Comparison of ENCODE assay signal across 8 cellular contexts in the genomic region with DNA sequence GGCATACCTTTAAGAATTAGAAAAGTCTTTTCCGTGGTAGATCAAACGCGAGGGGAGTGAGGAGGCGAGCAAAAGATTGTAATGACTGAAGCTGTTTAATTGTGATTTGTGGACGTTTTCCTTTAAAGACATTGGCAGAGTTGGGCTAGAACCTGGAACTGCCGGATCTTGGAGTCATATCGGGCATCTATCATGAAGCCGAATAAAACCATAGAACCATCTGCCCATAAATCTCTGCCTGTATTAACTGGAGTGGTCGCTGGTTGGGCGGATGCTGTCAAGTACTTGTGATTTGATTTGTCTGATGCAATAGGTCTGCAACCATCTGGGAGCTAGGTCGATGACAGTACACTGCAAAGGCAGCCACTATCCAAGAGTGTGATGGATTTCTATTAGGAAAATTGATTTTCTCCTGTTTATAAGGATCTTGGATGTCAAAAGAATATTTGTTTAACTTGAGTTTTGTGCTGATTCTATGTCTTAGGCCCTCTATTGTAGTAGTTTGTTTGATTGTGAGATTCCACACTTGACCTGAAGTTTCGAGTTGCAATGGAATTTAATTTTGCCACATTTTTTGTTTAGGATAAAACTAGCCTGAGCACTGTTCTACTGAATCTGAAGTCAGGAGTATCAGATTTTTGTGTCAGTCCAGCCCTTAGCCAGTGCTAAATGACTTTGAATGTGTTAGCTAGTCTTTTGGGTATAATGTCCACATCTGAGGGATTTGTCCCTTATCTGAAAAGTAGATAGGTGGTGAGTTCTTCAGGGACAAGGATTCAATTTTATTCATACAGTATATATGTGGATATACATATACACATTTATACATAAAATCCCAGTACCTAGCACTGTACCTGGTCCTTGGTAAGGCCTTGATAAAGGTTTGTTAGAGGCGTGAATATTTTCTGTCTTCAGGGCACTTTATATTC. TPM values are rescaled to one million over a fixed set of nuclear protein-coding genes. Genes with fewer than 3 reads are reported as not detected.
DNase-seq lines count a peak whose midpoint lies in the region; ATAC-seq, FAIRE-seq and TF ChIP-seq lines count a peak whose summit lies in the region.

No MANE protein-coding gene starts in this region.

- H3K79me2 ChIP-seq in K562 (ENCODE audit: control insufficient read depth, insufficient read depth, low read length) = peaks cover 61% of the 10 kb centered on the region

- H4K20me1 ChIP-seq in K562 (replicated peaks; ENCODE audit: control insufficient read depth, insufficient read depth, low read length) = 0 out of 2 replicates have a peak, but pooled peaks cover 14% of the 10 kb centered on the region

- TF ChIP-seq EP300 in K562 (IDR thresholded peaks at IDR 0.05; ENCODE audit: low read length) = peak; percentile 98

- TF ChIP-seq RAD21 in K562 (CRISPR knock-in tag; conservative IDR thresholded peaks at IDR 0.05 in 1 of 2, IDR thresholded peaks at IDR 0.05 in 1 of 2) = peak; percentile 19 to 28; a peak in 1 of 4 replicates

- no peaks in the 10 kb centered on the region for H3K27me3 ChIP-seq in MG63
- H3K27me3 ChIP-seq in K562 (ENCODE audit: control insufficient read depth in 2 of 2, insufficient read depth in 2 of 2, low read length in 2 of 2) = no peaks in the 10 kb centered on the region
- H3K27me3 ChIP-seq in spleen (replicated peaks in 1 of 7) = no peaks in the 10 kb centered on the region

- FAIRE-seq in K562 (lab: Jason Lieb, UNC) = peak; percentile 74

- peaks cover 12 to 34% of the 10 kb centered on the region in 2 experiments for H3K4me1 ChIP-seq in K562 (replicated peaks in 1 of 2; ENCODE audit: control insufficient read depth in 2 of 2, insufficient read depth in 2 of 2, low read length in 2 of 2)
- H3K4me1 ChIP-seq in spleen = peaks cover 28 to 53% (median 42%) of the 10 kb centered on the region in 6 donors

- TF ChIP-seq POLR2A in K562 (conservative IDR thresholded peaks at IDR 0.05) = no peak
- TF ChIP-seq POLR2A in spleen (IDR thresholded peaks at IDR 0.05) = no peak

- DNase-seq in MG63 = peak; percentile 85
- peak; percentile 80 for DNase-seq in SK-N-DZ (ENCODE audit: low spot score)
- peak; percentile 47 to 89 (median 62) for DNase-seq in K562 (ENCODE audit: extremely low read depth in 1 of 4, low spot score in 3 of 4)
- peak; percentile 33 for DNase-seq in iPS-NIHi7 (ENCODE audit: extremely low spot score)
- DNase-seq in spleen = no peak

- no TSS peak for BruUV-seq in K562 (replicated peaks; lab: Mats Ljungman, UMichigan)

- H3K4me3 ChIP-seq in GM08714 (ENCODE audit: low read length) (peak overlapping the region; percentile 87), MG63 (peak overlapping the region; percentile 96), K562 (peak overlapping the region; percentile 67), spleen (peak overlapping the region; percentile 70 to 100 (median 93))

- ATAC-seq in K562 (peak; percentile 84), HG03439 (IDR thresholded peaks at IDR 0.05; ENCODE audit: unreplicated experiment) (no peak), HG03571 (IDR thresholded peaks at IDR 0.05; ENCODE audit: unreplicated experiment) (no peak)

- no peaks in the 10 kb centered on the region for H3K9me1 ChIP-seq in K562 (ENCODE audit: control insufficient read depth, insufficient read depth, low read length)

- peak overlapping the region; percentile 86 to 97; a peak in 3 of 4 replicates for H3K9ac ChIP-seq in K562 (ENCODE audit: insufficient read depth in 1 of 2, low read depth in 2 of 2, low read length in 2 of 2)

- H3K4me2 ChIP-seq in K562 (ENCODE audit: insufficient read depth, low read length) = peak overlapping the region; percentile 97

- WGBS in K562 (ENCODE audit: insufficient coverage, low coverage, missing lambda C conversion rate) = 5% methylated on average over 13 of the region's 13 CpGs
- WGBS in spleen, 5 donors = 13 to 27% (median 17%) methylated on average over 13 of the region's 13 CpGs

- in situ Hi-C loops in K562 (cut with MboI) = no loop called here

- intact Hi-C loops in K562 (cut with micrococcal nuclease) (no loop called here), spleen (cut with DNase I; ENCODE audit: low total_unique reads) (no loop called here)

- H2AFZ ChIP-seq in K562 (ENCODE audit: low read depth, low read length) = peak overlapping the region; percentile 99; the same call in 1 of the 2 replicates

- peak overlapping the region; percentile 80 for H3K27ac ChIP-seq in K562 (ENCODE audit: extremely low read depth, low read depth, low read length)
- H3K27ac ChIP-seq in spleen = peak overlapping the region; percentile 72 to 92 (median 86)

- CTCF ChIA-PET in K562 (lab: Yijun Ruan, JAX; ENCODE audit: low intra/inter-chr PET ratio) = no interaction called here

- H3K36me3 ChIP-seq in MG63 (peaks cover 50% of the 10 kb centered on the region), K562 (ENCODE audit: control insufficient read depth, insufficient read depth, low read length) (peaks cover 37% of the 10 kb centered on the region), spleen (peaks cover 0 to 20% (median 0%) of the 10 kb centered on the region in 6 donors)

- 0 out of 6 replicates have a peak, but pooled peaks of 1 of the 3 experiments have one; percentile 3 for TF ChIP-seq CTCF in K562 (IDR thresholded peaks at IDR 0.05 in 2 of 3, conservative IDR thresholded peaks at IDR 0.05 in 1 of 3; ENCODE audit: insufficient read depth in 2 of 3, low read depth in 1 of 3, low read length in 3 of 3)
- TF ChIP-seq CTCF in spleen (IDR thresholded peaks at IDR 0.05 in 8 of 11, conservative IDR thresholded peaks at IDR 0.05 in 3 of 11) = no peak

- POLR2A ChIA-PET in K562 (lab: Yijun Ruan, JAX) = interaction anchor here (0.6 to 5.9 kb wide), 30 partner anchors 11 to 334 kb away, joined by 3 to 56 read pairs (median 4); partner anchors contain the start of genes ATXN7L2, PSMA5 and SORT1

- H3K9me3 ChIP-seq in MG63 (no peaks in the 10 kb centered on the region), K562 (replicated peaks; ENCODE audit: control insufficient read depth, insufficient read depth, low read depth, low read length) (0 out of 2 replicates have a peak, but pooled peaks cover 3% of the 10 kb centered on the region), spleen (no peaks in the 10 kb centered on the region)

TF ChIP-seq in K562, 482 proteins besides CTCF, POLR2A, EP300 and RAD21 (continues in another document):
- TF ChIP-seq HDAC1 (IDR thresholded peaks at IDR 0.05) (peak; percentile 90 to 100; a peak in 3 of 4 replicates), HNRNPK (IDR thresholded peaks at IDR 0.05; ENCODE audit: low read depth, low read length, poor library complexity, severe bottlenecking) (no peak), ZNF224 (CRISPR knock-in tag; IDR thresholded peaks at IDR 0.05) (no peak), ARID1B (IDR thresholded peaks at IDR 0.05) (peak; percentile 84), NELFE (IDR thresholded peaks at IDR 0.05; ENCODE audit: insufficient read depth, insufficient read length) (no peak)

RNA-seq across cellular contexts. Expression of gene SARS1, which starts 1.2 kb away (rescaled TPM):
- total RNA-seq in MG63 (2014; rRNA removed; shearing (Covaris generic); ENCODE audit: low replicate concordance) = 751 and 778 TPM in 2 replicates
- polyA plus RNA-seq in SK-N-DZ (2014; cell fraction: cytosol; rRNA removed) = 236 and 294 TPM in 2 replicates
- polyA plus RNA-seq in SK-N-DZ (2014; cell fraction: nucleus; rRNA removed) = 179 and 180 TPM in 2 replicates
- total RNA-seq in K562 (2011; cell fraction: chromatin; rRNA removed; ENCODE audit: low replicate concordance) = 340 and 395 TPM in 2 replicates
- 195 and 209 TPM in 2 replicates for total RNA-seq in K562 (2011; cell fraction: nucleolus; rRNA removed)
- 265 and 293 TPM in 2 replicates for total RNA-seq in K562 (2011; cell fraction: nucleoplasm; rRNA removed)
- 254 and 257 TPM in 2 replicates for total RNA-seq in K562 (2014; rRNA removed)
- 273 and 284 TPM in 2 replicates for total RNA-seq in K562 (2014; rRNA removed; fragmentation: Illumina TruSeq; extraction: Trizol)
- total RNA-seq in K562 (2015; rRNA removed; fragmentation: Illumina TruSeq; extraction: Trizol) = 211 and 221 TPM in 2 replicates
- 232 and 246 TPM in 2 replicates for total RNA-seq in K562 (2021)
- 221 and 230 TPM in 2 replicates for polyA plus RNA-seq in K562 (2011; rRNA removed)
- polyA plus RNA-seq in K562 (2011; cell fraction: cytosol; rRNA removed) = 149 and 217 TPM in 2 replicates
- polyA plus RNA-seq in K562 (2011; cell fraction: nucleus; rRNA removed) = 232 and 336 TPM in 2 replicates
- polyA plus RNA-seq in K562 (2012) = 195 and 518 TPM in 2 replicates
- polyA plus RNA-seq in K562 (2014; fragmentation: Illumina TruSeq; extraction: Trizol) = 293 and 317 TPM in 2 replicates
- polyA plus RNA-seq in K562 (2014; fragmentation: Nextera tagmentation; extraction: Ambion mirVana) = 100 to 1,000 TPM; 336 to 623 TPM
- 235 and 240 TPM in 2 replicates for polyA plus RNA-seq in K562 (2014; rRNA removed)
- polyA minus RNA-seq in K562 (2011; rRNA and poly(A)+ RNA removed) = 227 and 242 TPM in 2 replicates
- polyA minus RNA-seq in K562 (2011; cell fraction: cytosol; rRNA and poly(A)+ RNA removed) = 87.5 and 101 TPM in 2 replicates
- polyA minus RNA-seq in K562 (2011; cell fraction: nucleus; rRNA and poly(A)+ RNA removed) = 92.1 and 168 TPM in 2 replicates
- 100 to 1,000 TPM in 3 of 7 donors, 10 to 100 TPM in 4; 98.5 to 138 (median 99.4) TPM for total RNA-seq in spleen
- 10 to 100 TPM; 47.2 to 63.2 (median 50.1) TPM for polyA plus RNA-seq in spleen

RNA-seq across cellular contexts. Expression of gene CELSR2, which starts 34.4 kb away (rescaled TPM):
- 0.76 and 1.2 TPM in 2 replicates for total RNA-seq in MG63 (2014; rRNA removed; shearing (Covaris generic); ENCODE audit: low replicate concordance)
- polyA plus RNA-seq in SK-N-DZ (2014; cell fraction: cytosol; rRNA removed) = 13.3 and 16.5 TPM in 2 replicates
- 19.1 and 33.5 TPM in 2 replicates for polyA plus RNA-seq in SK-N-DZ (2014; cell fraction: nucleus; rRNA removed)
- 44.8 and 129 TPM in 2 replicates for total RNA-seq in K562 (2011; cell fraction: chromatin; rRNA removed; ENCODE audit: low replicate concordance)
- total RNA-seq in K562 (2011; cell fraction: nucleolus; rRNA removed) = 69.9 and 80.7 TPM in 2 replicates
- 57.7 and 69.2 TPM in 2 replicates for total RNA-seq in K562 (2011; cell fraction: nucleoplasm; rRNA removed)
- total RNA-seq in K562 (2014; rRNA removed) (4.1 and 5.9 TPM in 2 replicates), K562 (2014; rRNA removed; fragmentation: Illumina TruSeq; extraction: Trizol) (2.7 and 3.0 TPM in 2 replicates), K562 (2015; rRNA removed; fragmentation: Illumina TruSeq; extraction: Trizol) (4.2 and 5.0 TPM in 2 replicates), K562 (2021) (19.1 and 21.9 TPM in 2 replicates), spleen (1 to 10 TPM in 5 of 7 donors, under 1 TPM in 2; 0.79 to 2.9 (median 1.4) TPM)
- polyA plus RNA-seq in K562 (2011; rRNA removed) (7.2 and 8.2 TPM in 2 replicates), K562 (2014; fragmentation: Illumina TruSeq; extraction: Trizol) (14.1 and 15.3 TPM in 2 replicates), K562 (2014; fragmentation: Nextera tagmentation; extraction: Ambion mirVana) (under 1 TPM; 0.31 to 0.86 TPM), K562 (2014; rRNA removed) (9.0 and 10.2 TPM in 2 replicates), spleen (under 1 TPM; 0.20 to 0.54 (median 0.46) TPM)
- 8.3 and 12.6 TPM in 2 replicates for polyA plus RNA-seq in K562 (2011; cell fraction: cytosol; rRNA removed)
- 38.5 and 63.5 TPM in 2 replicates for polyA plus RNA-seq in K562 (2011; cell fraction: nucleus; rRNA removed)
- 15.6 and 17.8 TPM in 2 replicates for polyA plus RNA-seq in K562 (2012)
- 14.3 and 24.2 TPM in 2 replicates for polyA minus RNA-seq in K562 (2011; rRNA and poly(A)+ RNA removed)
- 23.8 and 25.3 TPM in 2 replicates for polyA minus RNA-seq in K562 (2011; cell fraction: cytosol; rRNA and poly(A)+ RNA removed)
- polyA minus RNA-seq in K562 (2011; cell fraction: nucleus; rRNA and poly(A)+ RNA removed) = 31.9 and 33.1 TPM in 2 replicates
